Comparison of ENCODE assay signal across 8 cellular contexts in genomic region chr6:7243188-7243942, GRCh38.
A peak's percentile ranks its signal among the peaks of the same experiment; 100 is the strongest.
DNase-seq lines count a peak whose midpoint lies in the region; ATAC-seq and TF ChIP-seq lines count a peak whose summit lies in the region.

No MANE protein-coding gene starts in this region.

- H3K4me3 Mint-ChIP-seq in activated naive CD8-positive, alpha-beta T cell treated with anti-CD3 and anti-CD28 coated beads for 36 hours: no peak overlapping the region

- no peak overlapping the region for H3K4me3 ChIP-seq in psoas muscle

- H3K36me3 Mint-ChIP-seq in activated naive CD8-positive, alpha-beta T cell treated with anti-CD3 and anti-CD28 coated beads for 36 hours: peaks cover 6% of the 10 kb centered on the region

- H3K4me1 ChIP-seq in psoas muscle: peaks cover 28% of the 10 kb centered on the region

- 6 to 14% (median 12%) methylated on average over 7 of the region's 7 CpGs for WGBS in psoas muscle, 3 donors

- H3K9me3 ChIP-seq in psoas muscle: no peaks in the 10 kb centered on the region

- peaks cover 0 to 45% of the 10 kb centered on the region in 2 donors for H3K36me3 ChIP-seq in psoas muscle (ENCODE audit: insufficient read depth in 1 of 2, low read depth in 1 of 2)

- H3K9me3 Mint-ChIP-seq in activated naive CD8-positive, alpha-beta T cell treated with anti-CD3 and anti-CD28 coated beads for 36 hours: no peaks in the 10 kb centered on the region

- no peaks in the 10 kb centered on the region for H3K27me3 Mint-ChIP-seq in activated naive CD8-positive, alpha-beta T cell treated with anti-CD3 and anti-CD28 coated beads for 36 hours

- H3K27ac Mint-ChIP-seq in activated naive CD8-positive, alpha-beta T cell treated with anti-CD3 and anti-CD28 coated beads for 36 hours: no peak overlapping the region

- ATAC-seq in Right ventricle myocardium superior (ENCODE audit: poor library complexity): peak; percentile 67
- ATAC-seq in psoas muscle: peak; percentile 61 to 76 (median 68)

- TF ChIP-seq CTCF in psoas muscle (IDR thresholded peaks at IDR 0.05): peak; percentile 93

- intact Hi-C loops in Right ventricle myocardium superior (cut with DNase I) (loop anchor here (5.0 to 10.0 kb wide), 3 partner anchors 521 to 669 kb away; no protein-coding TSS in a partner anchor), psoas muscle (cut with DNase I) (loop anchor here in 1 of 2 donors (2.0 to 10.0 kb wide), 4 partner anchors 341 to 689 kb away; no protein-coding TSS in a partner anchor)

- DNase-seq in activated CD4-positive, CD25-positive, alpha-beta regulatory T cell treated with anti-CD3 and anti-CD28 coated beads, Interleukin-2, amount 50 U/mL, for 16 hours (ENCODE audit: low read depth, low spot score): peak; percentile 17
- DNase-seq in activated CD4-positive, CD25-positive, alpha-beta regulatory T cell treated with anti-CD3 and anti-CD28 coated beads, Interleukin-2, amount 50 U/mL, for 72 hours: no peak
- DNase-seq in HuH-7 (ENCODE audit: low spot score) (peak; percentile 73), OCI-M1 (lab: John Stamatoyannopoulos, UW) (peak; percentile 94), Right ventricle myocardium superior (no peak), psoas muscle (no peak)
- peak; percentile 33 for DNase-seq in activated naive CD8-positive, alpha-beta T cell treated with anti-CD3 and anti-CD28 coated beads for 36 hours
- DNase-seq in activated effector memory CD4-positive, alpha-beta T cell treated with Interleukin-2 at 50 U/mL for 16 hours: no peak

- H3K4me1 Mint-ChIP-seq in activated naive CD8-positive, alpha-beta T cell treated with anti-CD3 and anti-CD28 coated beads for 36 hours: peaks cover 17% of the 10 kb centered on the region

- peak overlapping the region; percentile 61 for H3K27ac ChIP-seq in psoas muscle

- H3K27me3 ChIP-seq in psoas muscle (ENCODE audit: insufficient read depth in 3 of 3, low read length in 2 of 3): no peaks in the 10 kb centered on the region

Comparison
In these comparisons a context has a peak if more than half of its experiments do, and no peak if none do; other contexts are left out.
1. DNase-seq: peak in activated CD4-positive, CD25-positive, alpha-beta regulatory T cell treated with anti-CD3 and anti-CD28 coated beads, Interleukin-2, amount 50 U/mL, for 16 hours (single experiment), HuH-7 (single experiment), OCI-M1 (single experiment) and activated naive CD8-positive, alpha-beta T cell treated with anti-CD3 and anti-CD28 coated beads for 36 hours (single experiment); none in activated CD4-positive, CD25-positive, alpha-beta regulatory T cell treated with anti-CD3 and anti-CD28 coated beads, Interleukin-2, amount 50 U/mL, for 72 hours (single experiment), Right ventricle myocardium superior (single experiment), psoas muscle (0 of 2) and activated effector memory CD4-positive, alpha-beta T cell treated with Interleukin-2 at 50 U/mL for 16 hours (single experiment).